Comparison of ENCODE assay signal across 8 cellular contexts in genomic region chr4:37891221-37892159, GRCh38. TPM values are rescaled to one million over a fixed set of nuclear protein-coding genes. Genes with fewer than 3 reads are reported as not detected.
DNase-seq lines count a peak whose midpoint lies in the region; ATAC-seq and TF ChIP-seq lines count a peak whose summit lies in the region.

No MANE protein-coding gene starts in this region.

- DNase-seq in BJ (ENCODE audit: low read depth) (no peak), SKM-1 (lab: John Stamatoyannopoulos, UW; ENCODE audit: unreplicated experiment) (peak; percentile 12), ascending aorta (ENCODE audit: low spot score in 2 of 2) (peak; percentile 15 to 77), NCI-H524 treated with DMSO at 0.1 percent for 48 hours (lab: John Stamatoyannopoulos, UW) (no peak)
- peak; percentile 19 to 46 for DNase-seq in stimulated activated CD4-positive, alpha-beta T cell treated with anti-CD3 and anti-CD28 coated beads, Interleukin-12 subunit alpha, Interleukin-12 subunit beta, amount 100 ng/mL, for 24 hours (ENCODE audit: low read depth in 2 of 2)

- peak; percentile 54 for ATAC-seq in HG03342 (IDR thresholded peaks at IDR 0.05; ENCODE audit: unreplicated experiment)

- POLR2A ChIA-PET in BJ (lab: Charles Lee) = no interaction called here

- CTCF ChIA-PET in BJ (lab: Yijun Ruan, JAX) = interaction anchor here (0.8 to 1.4 kb wide), 3 partner anchors 116 to 144 kb away, joined by 3 read pairs; no protein-coding TSS in a partner anchor

- H3K27ac ChIP-seq in ascending aorta = peak overlapping the region; percentile 97

- H3K27me3 ChIP-seq in BJ (ENCODE audit: control insufficient read depth, insufficient read depth, low read length) (peaks cover 30% of the 10 kb centered on the region), ascending aorta (no peaks in the 10 kb centered on the region)

- intact Hi-C loops in ascending aorta (cut with DNase I) = loop anchor here (2.0 to 10.0 kb wide), 5 partner anchors 17 to 773 kb away; partner anchors contain the start of genes KLF3, PGM2 and RELL1

- peak overlapping the region; percentile 63 for H3K4me3 ChIP-seq in BJ (ENCODE audit: low read depth, low read length)
- H3K4me3 ChIP-seq in ascending aorta = peak overlapping the region; percentile 73 to 98
- H3K4me3 ChIP-seq in iPS-18c (ENCODE audit: insufficient read depth, low read depth, low read length) = peak overlapping the region; percentile 66

- H3K4me1 ChIP-seq in ascending aorta = peaks cover 0 to 27% of the 10 kb centered on the region in 2 donors

- H3K36me3 ChIP-seq in BJ (ENCODE audit: control insufficient read depth, insufficient read depth, low read length) (no peaks in the 10 kb centered on the region), ascending aorta (no peaks in the 10 kb centered on the region)

- TF ChIP-seq CTCF in BJ (IDR thresholded peaks at IDR 0.05; ENCODE audit: insufficient read depth, low read depth, low read length) (no peak), ascending aorta (IDR thresholded peaks at IDR 0.05) (peak in 1 of 3 experiments; percentile 24)

- TF ChIP-seq POLR2A in GM19193 (IDR thresholded peaks at IDR 0.05; ENCODE audit: extremely low read depth, insufficient read depth, insufficient read length) = peak; percentile 52

- no peaks in the 10 kb centered on the region for H3K9me3 ChIP-seq in ascending aorta
- no peaks in the 10 kb centered on the region for H3K9me3 ChIP-seq in iPS-18c (ENCODE audit: control insufficient read depth, insufficient read depth, low read length)

RNA-seq across cellular contexts. Expression of gene TBC1D1, which starts 0.6 kb away (rescaled TPM):
- 46.1 and 51.0 TPM in 2 replicates for polyA plus RNA-seq in BJ (2011; rRNA removed)
- polyA minus RNA-seq in BJ (2011; rRNA and poly(A)+ RNA removed) = 47.5 and 58.1 TPM in 2 replicates
- total RNA-seq in ascending aorta = 132 TPM

Comparison
In these comparisons a context has a peak if more than half of its experiments do, and no peak if none do; other contexts are left out.
1. DNase-seq: peak in SKM-1 (single experiment), ascending aorta (2 of 2) and stimulated activated CD4-positive, alpha-beta T cell treated with anti-CD3 and anti-CD28 coated beads, Interleukin-12 subunit alpha, Interleukin-12 subunit beta, amount 100 ng/mL, for 24 hours (2 of 2); none in BJ (single experiment) and NCI-H524 treated with DMSO at 0.1 percent for 48 hours (single experiment).
2. Peak in every context shown above with its lines, with median percentiles within 50 percentile points of each other: H3K4me3 ChIP-seq.